8 cellular contexts compared by ENCODE assay signal in genomic region chr11:35418282-35418846, GRCh38. TPM values are rescaled to one million over a fixed set of nuclear protein-coding genes. Genes with fewer than 3 reads are reported as not detected.
DNase-seq lines count a peak whose midpoint lies in the region; ATAC-seq and TF ChIP-seq lines count a peak whose summit lies in the region.

No MANE protein-coding gene starts in this region.

- WGBS in HUES64 = under 1% methylated on average over 29 of the region's 29 CpGs

- peak overlapping the region; percentile 61 for H3K4me3 Mint-ChIP-seq in natural killer cell

- ATAC-seq in natural killer cell (no peak), omental fat pad (ENCODE audit: low FRiP score) (no peak), HG03139 (IDR thresholded peaks at IDR 0.05; ENCODE audit: unreplicated experiment) (no peak), HG02852 (IDR thresholded peaks at IDR 0.05; ENCODE audit: unreplicated experiment) (no peak)

- TF ChIP-seq CTCF in brain microvascular endothelial cell (IDR thresholded peaks at IDR 0.05; ENCODE audit: low read depth, low read length, missing control alignments) (no peak), natural killer cell (IDR thresholded peaks at IDR 0.05) (no peak), omental fat pad (IDR thresholded peaks at IDR 0.05) (no peak)

- H3K36me3 ChIP-seq in HUES64 (ENCODE audit: insufficient read depth, low read length) (no peaks in the 10 kb centered on the region), brain microvascular endothelial cell (replicated peaks) (no peaks in the 10 kb centered on the region)

- H3K4me1 Mint-ChIP-seq in natural killer cell = peaks cover 0 to 5% of the 10 kb centered on the region in 2 donors

- H3K27ac ChIP-seq in HUES64 (ENCODE audit: low read depth, low read length) (no peak overlapping the region), brain microvascular endothelial cell (no peak overlapping the region)

- peak; percentile 28 for DNase-seq in Ammon's horn (ENCODE audit: low spot score)
- DNase-seq in brain microvascular endothelial cell = no peak
- no peak for DNase-seq in natural killer cell
- DNase-seq in NCI-H1436 (lab: John Stamatoyannopoulos, UW) = no peak
- no peak for DNase-seq in omental fat pad (ENCODE audit: low spot score)

- intact Hi-C loops in natural killer cell (cut with micrococcal nuclease) = no loop called here

- H3K36me3 Mint-ChIP-seq in natural killer cell = no peaks in the 10 kb centered on the region

- H3K9me3 Mint-ChIP-seq in natural killer cell = no peaks in the 10 kb centered on the region

- in situ Hi-C loops in brain microvascular endothelial cell (cut with HindIII; ENCODE audit: low pct_ligation_motif_present, low sequenced_read_pairs) = no loop called here

- no peaks in the 10 kb centered on the region for H3K9me3 ChIP-seq in HUES64 (ENCODE audit: insufficient read depth, low read depth, low read length)

- peak overlapping the region; percentile 72 for H3K4me3 ChIP-seq in HUES64 (ENCODE audit: low read length)
- peak overlapping the region; percentile 47 for H3K4me3 ChIP-seq in brain microvascular endothelial cell (ENCODE audit: low read depth, low read length)

- H3K4me1 ChIP-seq in HUES64 (ENCODE audit: insufficient read depth, low read length) = peaks cover 5% of the 10 kb centered on the region

- H3K27me3 ChIP-seq in HUES64 (ENCODE audit: insufficient read depth, low read length) (peaks cover 91% of the 10 kb centered on the region), brain microvascular endothelial cell (replicated peaks) (peaks cover 34% of the 10 kb centered on the region)

- H3K27me3 Mint-ChIP-seq in natural killer cell (ENCODE audit: low read depth in 2 of 2) = peaks cover 61 to 82% of the 10 kb centered on the region in 2 donors

- H3K9ac ChIP-seq in HUES64 (ENCODE audit: low read depth, low read length) = no peak overlapping the region; the same call in 1 of the 2 replicates

- H3K27ac Mint-ChIP-seq in natural killer cell = no peak overlapping the region

RNA-seq across cellular contexts. Expression of gene SLC1A2, which starts 1.0 kb away (rescaled TPM):
- polyA plus RNA-seq in HUES64 (2013, experiment 1 of 2) = 0.95 TPM
- 1.6 TPM for polyA plus RNA-seq in HUES64 (2013, experiment 2 of 2)
- total RNA-seq in natural killer cell (under 1 TPM in 1 of 3 donors, not detected in 2; 0.02 TPM), omental fat pad (1 to 10 TPM in 3 of 4 donors, under 1 TPM in 1; 0.96 to 5.0 (median 2.8) TPM)
